15 cellular contexts compared by ENCODE assay signal in the genomic region with DNA sequence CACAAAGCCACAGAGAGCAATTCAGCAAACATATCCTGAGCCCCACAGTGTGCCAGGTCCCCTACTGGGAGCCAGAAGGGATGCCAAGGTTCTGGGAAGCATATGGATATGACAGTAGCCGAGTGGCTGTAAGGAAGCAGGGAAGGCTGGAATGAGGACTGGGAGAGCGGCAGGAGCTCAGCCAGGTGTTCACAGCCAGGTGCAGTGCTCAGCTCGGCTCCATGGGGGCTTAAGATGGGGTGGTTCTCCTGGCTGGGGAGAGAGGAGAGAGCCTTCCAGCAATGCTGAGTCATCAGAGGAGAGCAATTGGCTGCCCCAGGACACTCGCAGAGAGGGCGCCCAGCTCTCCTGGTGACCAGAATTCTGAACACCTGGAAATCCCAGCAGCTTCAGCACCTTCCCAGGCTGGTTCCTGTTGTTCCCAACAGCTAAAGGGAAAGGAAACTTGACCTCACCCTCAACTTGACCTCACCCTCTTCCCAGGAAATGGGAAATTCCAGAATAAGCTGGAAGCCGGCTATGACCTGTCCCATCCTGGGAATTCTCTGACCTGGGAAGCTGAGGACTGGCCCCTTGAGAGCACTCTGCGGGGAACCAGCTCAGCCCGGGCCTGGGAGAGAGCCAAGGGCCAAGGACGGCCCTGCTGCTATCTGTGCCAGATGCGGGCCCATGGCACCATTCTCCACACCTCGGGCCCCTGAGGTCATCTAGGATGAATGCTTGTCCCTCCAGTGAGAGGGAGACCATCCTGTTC. TPM values are rescaled to one million over a fixed set of nuclear protein-coding genes. Genes with fewer than 3 reads are reported as not detected.
DNase-seq lines count a peak whose midpoint lies in the region; ATAC-seq and TF ChIP-seq lines count a peak whose summit lies in the region.
"Had no signal": no experiment of that assay in that cellular context is flagged by ENCODE, and none has a peak within 500 bp of the region (broad histone marks: within the 10 kb centered on the region; RNA-seq: fewer than 3 reads in every experiment).

No MANE protein-coding gene starts in this region.

- no TSS peak for BruUV-seq in Caco-2 (replicated peaks; lab: Mats Ljungman, UMichigan)

- H3K27ac ChIP-seq in angular gyrus (ENCODE audit: low read depth, low read length) = peak overlapping the region; percentile 68
- H3K27ac ChIP-seq: colonic mucosa, SK-N-MC had no signal

- no peaks in the 10 kb centered on the region for H3K36me3 Mint-ChIP-seq in Caco-2 (ENCODE audit: insufficient read depth, unreplicated experiment)
- H3K36me3 Mint-ChIP-seq: activated naive CD4-positive, alpha-beta T cell treated with anti-CD3 and anti-CD28 coated beads, Interleukin-2, amount 50 U/mL, for 72 hours had no signal

- no peaks in the 10 kb centered on the region for H3K9me3 Mint-ChIP-seq in Caco-2 (ENCODE audit: unreplicated experiment)
- H3K9me3 Mint-ChIP-seq: activated naive CD4-positive, alpha-beta T cell treated with anti-CD3 and anti-CD28 coated beads, Interleukin-2, amount 50 U/mL, for 72 hours had no signal

- no peak for DNase-seq in Caco-2
- DNase-seq in MG63 = peak; percentile 85
- peak; percentile 72 for DNase-seq in kidney tubule cell (ENCODE audit: low spot score)
- no peak for DNase-seq in UCSD-AML1 (lab: John Stamatoyannopoulos, UW; ENCODE audit: unreplicated experiment)
- DNase-seq in T-helper 9 cell = no peak
- no peak for DNase-seq in stimulated activated CD4-positive, alpha-beta T cell treated with anti-CD3 and anti-CD28 coated beads, Interleukin-12 subunit alpha, Interleukin-12 subunit beta, amount 100 ng/mL, for 4 hours
- DNase-seq: activated CD4-positive, CD25-positive, alpha-beta regulatory T cell; activated CD8-positive, alpha-beta memory T cell treated with anti-CD3 and anti-CD28 coated beads, Interleukin-2, amount 50 U/mL, for 48 hours; colonic mucosa; stimulated activated naive CD8-positive, alpha-beta T cell treated with anti-CD3 and anti-CD28 coated beads, Interleukin-15, Interleukin-2, amounts not matched to agents 100 U/mL and 50 U/mL, for 24 hours had no signal

- no peaks in the 10 kb centered on the region for H3K27me3 Mint-ChIP-seq in Caco-2 (ENCODE audit: insufficient read depth, unreplicated experiment)

- H3K27me3 ChIP-seq in Caco-2 (replicated peaks; ENCODE audit: control insufficient read depth, insufficient read depth, low read length) (no peaks in the 10 kb centered on the region), MG63 (no peaks in the 10 kb centered on the region)
- H3K27me3 ChIP-seq: colonic mucosa had no signal

- POLR2A ChIA-PET in Caco-2 (lab: Charles Lee) = no interaction called here

- H3K4me3 ChIP-seq in Caco-2 (ENCODE audit: low read depth, low read length) (no peak overlapping the region), MG63 (no peak overlapping the region)
- H3K4me3 ChIP-seq: colonic mucosa, SK-N-MC had no signal

- peaks cover 8% of the 10 kb centered on the region for H3K4me1 Mint-ChIP-seq in Caco-2 (ENCODE audit: low read depth, unreplicated experiment)

- ATAC-seq in HG03045 (IDR thresholded peaks at IDR 0.05; ENCODE audit: unreplicated experiment) = no peak
- ATAC-seq: activated naive CD4-positive, alpha-beta T cell treated with anti-CD3 and anti-CD28 coated beads, Interleukin-2, amount 50 U/mL, for 72 hours; stimulated activated naive CD8-positive, alpha-beta T cell treated with anti-CD3 and anti-CD28 coated beads, Interleukin-15, Interleukin-2, amounts not matched to agents 100 U/mL and 50 U/mL, for 24 hours had no signal

- no peak for TF ChIP-seq CTCF in Caco-2 (IDR thresholded peaks at IDR 0.05; ENCODE audit: insufficient read depth in 1 of 2, low read depth in 1 of 2, low read length in 1 of 2, severe bottlenecking in 1 of 2, unreplicated experiment in 1 of 2)

- peaks cover 12% of the 10 kb centered on the region for H3K4me1 ChIP-seq in Caco-2
- H3K4me1 ChIP-seq: colonic mucosa had no signal

- H3K9me3 ChIP-seq in Caco-2 (no peaks in the 10 kb centered on the region), MG63 (no peaks in the 10 kb centered on the region)
- H3K9me3 ChIP-seq: colonic mucosa had no signal

- intact Hi-C loops in Caco-2 (cut with micrococcal nuclease; ENCODE audit: unreplicated experiment) = no loop called here

- peak overlapping the region; percentile 58 for H3K27ac Mint-ChIP-seq in Caco-2 (ENCODE audit: unreplicated experiment)

- no peak overlapping the region for H3K4me3 Mint-ChIP-seq in Caco-2 (ENCODE audit: unreplicated experiment)

- no peaks in the 10 kb centered on the region for H3K36me3 ChIP-seq in Caco-2 (ENCODE audit: control insufficient read depth, insufficient read depth, low read length)
- no peaks in the 10 kb centered on the region for H3K36me3 ChIP-seq in MG63
- H3K36me3 ChIP-seq: colonic mucosa had no signal

- CTCF ChIA-PET in Caco-2 (lab: Charles Lee) = interaction anchor here (1.5 kb wide), 1 partner anchor 40 kb away, joined by 6 read pairs; no protein-coding TSS in a partner anchor

RNA-seq across cellular contexts. Expression of gene SLC6A12, which starts 34.6 kb away (rescaled TPM):
- 1.5 and 2.1 TPM in 2 replicates for total RNA-seq in Caco-2 (2022)
- total RNA-seq in MG63 (2014; rRNA removed; shearing (Covaris generic); ENCODE audit: low replicate concordance) = not detected in 2 replicates
- total RNA-seq: activated naive CD4-positive, alpha-beta T cell treated with anti-CD3 and anti-CD28 coated beads, Interleukin-2, amount 50 U/mL, for 72 hours; HT-29 had no signal

Comparison
In these comparisons a context has a peak if more than half of its experiments do, and no peak if none do; other contexts are left out.
1. DNase-seq: peak in MG63 (single experiment) and kidney tubule cell (single experiment); none in Caco-2 (0 of 2), UCSD-AML1 (single experiment), T-helper 9 cell (single experiment) and stimulated activated CD4-positive, alpha-beta T cell treated with anti-CD3 and anti-CD28 coated beads, Interleukin-12 subunit alpha, Interleukin-12 subunit beta, amount 100 ng/mL, for 4 hours (single experiment).